In genomic region chr7:158261362-158262235, GRCh38 we compare ENCODE assay signal across 18 cellular contexts.
"Had no signal": no experiment of that assay in that cellular context is flagged by ENCODE, and none has a peak within 500 bp of the region (broad histone marks: within the 10 kb centered on the region; RNA-seq: fewer than 3 reads in every experiment).

No MANE protein-coding gene starts in this region.

- H3K4me1 Mint-ChIP-seq: immature natural killer cell; stimulated activated effector memory CD8-positive, alpha-beta T cell treated with anti-CD3 and anti-CD28 coated beads, Interleukin-12 subunit alpha, Interleukin-12 subunit beta, amount 100 ng/mL, for 72 hours had no signal

- H3K4me3 Mint-ChIP-seq: immature natural killer cell; nephron; stimulated activated effector memory CD8-positive, alpha-beta T cell treated with anti-CD3 and anti-CD28 coated beads, Interleukin-12 subunit alpha, Interleukin-12 subunit beta, amount 100 ng/mL, for 72 hours had no signal

- H3K4me1 ChIP-seq: heart left ventricle, sigmoid colon, suprapubic skin, thyroid gland had no signal

- DNase-seq: caudate nucleus; effector CD4-positive, alpha-beta T cell; foreskin melanocyte; heart left ventricle; hypothalamus; immature natural killer cell; mucosa of descending colon; sigmoid colon; stimulated activated CD4-positive, alpha-beta T cell treated with anti-CD3 and anti-CD28 coated beads, Interleukin-4, amount 100 ng/mL, for 1 hour; stimulated activated CD8-positive, alpha-beta memory T cell treated with anti-CD3 and anti-CD28 coated beads, Interleukin-4, amount 100 ng/mL, for 48 hours; stimulated activated naive CD8-positive, alpha-beta T cell treated with anti-CD3 and anti-CD28 coated beads, Interleukin-15, Interleukin-2, amounts not matched to agents 100 U/mL and 50 U/mL, for 24 hours; thyroid gland had no signal

- ATAC-seq: heart left ventricle; mucosa of descending colon; stimulated activated effector memory CD8-positive, alpha-beta T cell treated with anti-CD3 and anti-CD28 coated beads, Interleukin-12 subunit alpha, Interleukin-12 subunit beta, amount 100 ng/mL, for 72 hours; stimulated activated naive CD8-positive, alpha-beta T cell treated with anti-CD3 and anti-CD28 coated beads, Interleukin-15, Interleukin-2, amounts not matched to agents 100 U/mL and 50 U/mL, for 24 hours had no signal

- H3K9me3 ChIP-seq: mucosa of descending colon, sigmoid colon, suprapubic skin, thyroid gland had no signal

- FAIRE-seq: keratinocyte had no signal

- H3K27ac Mint-ChIP-seq: immature natural killer cell; stimulated activated effector memory CD8-positive, alpha-beta T cell treated with anti-CD3 and anti-CD28 coated beads, Interleukin-12 subunit alpha, Interleukin-12 subunit beta, amount 100 ng/mL, for 72 hours had no signal

- H3K4me3 ChIP-seq: coronary artery, heart left ventricle, mucosa of descending colon, sigmoid colon, skin epidermis, suprapubic skin, thyroid gland had no signal

- H3K36me3 ChIP-seq: heart left ventricle, sigmoid colon, suprapubic skin, thyroid gland had no signal

- H3K27ac ChIP-seq: coronary artery, heart left ventricle, sigmoid colon, skin epidermis, suprapubic skin, thyroid gland had no signal

- H3K36me3 Mint-ChIP-seq: immature natural killer cell; stimulated activated effector memory CD8-positive, alpha-beta T cell treated with anti-CD3 and anti-CD28 coated beads, Interleukin-12 subunit alpha, Interleukin-12 subunit beta, amount 100 ng/mL, for 72 hours had no signal

- H3K9me3 Mint-ChIP-seq: nephron had no signal

- H3K27me3 ChIP-seq: suprapubic skin, thyroid gland had no signal
